In the genomic region with DNA sequence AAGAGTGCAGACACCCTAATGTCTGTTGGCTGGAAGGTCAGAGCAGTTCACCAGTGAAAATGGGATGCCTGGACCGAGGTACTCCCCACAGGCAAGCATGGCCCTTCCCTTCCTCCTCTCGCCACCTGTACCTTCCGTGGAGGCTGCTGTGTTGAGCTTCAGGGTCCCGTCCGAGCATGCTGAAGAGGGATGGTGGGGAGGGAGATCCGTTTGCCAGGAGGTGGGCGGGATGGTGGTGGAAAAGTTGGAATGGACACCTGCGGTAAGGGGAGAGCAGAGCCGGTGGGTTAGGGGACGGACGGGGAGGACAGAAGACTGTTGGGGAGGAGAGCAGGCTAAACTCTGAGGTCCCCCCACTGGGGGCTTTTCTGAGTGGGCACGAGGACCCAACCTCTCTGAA, we compare ENCODE assay signal across 1 cellular context.
TF ChIP-seq lines count a peak whose summit lies in the region.

No MANE protein-coding gene starts in this region.

TF ChIP-seq in H1, 55 proteins besides CTCF, POLR2A, EP300 and RAD21:
- TF ChIP-seq KDM4A (IDR thresholded peaks at IDR 0.05; ENCODE audit: low read depth, low read length, severe bottlenecking) (no peak), TEAD4 (IDR thresholded peaks at IDR 0.05; ENCODE audit: low read depth, low read length) (no peak), SP2 (IDR thresholded peaks at IDR 0.05; ENCODE audit: low read length) (no peak), HDAC6 (IDR thresholded peaks at IDR 0.05; ENCODE audit: low read depth, low read length) (no peak), SAP30 (IDR thresholded peaks at IDR 0.05; ENCODE audit: insufficient read depth, insufficient replicate concordance, low read length) (no peak), JUN (IDR thresholded peaks at IDR 0.05; ENCODE audit: low read depth, low read length) (no peak), EGR1 (IDR thresholded peaks at IDR 0.05; ENCODE audit: borderline replicate concordance, low read depth, low read length) (no peak), CBX8 (IDR thresholded peaks at IDR 0.05; ENCODE audit: borderline replicate concordance, low read depth, low read length) (no peak), POLR2AphosphoS5 (IDR thresholded peaks at IDR 0.05; ENCODE audit: low read depth, low read length) (no peak), SP4 (IDR thresholded peaks at IDR 0.05; ENCODE audit: low read length) (no peak)
